In genomic region chr5:167861134-167861930, GRCh38 we compare ENCODE assay signal across 12 cellular contexts.
DNase-seq lines count a peak whose midpoint lies in the region; TF ChIP-seq lines count a peak whose summit lies in the region.
"Had no signal": no experiment of that assay in that cellular context is flagged by ENCODE, and none has a peak within 500 bp of the region (broad histone marks: within the 10 kb centered on the region; RNA-seq: fewer than 3 reads in every experiment).

No MANE protein-coding gene starts in this region.

- H3K9me3 ChIP-seq in neuronal stem cell (replicated peaks in 1 of 2; ENCODE audit: control insufficient read depth in 2 of 2, insufficient read depth in 1 of 2, low read depth in 1 of 2, low read length in 2 of 2) = no peaks in the 10 kb centered on the region
- no peaks in the 10 kb centered on the region for H3K9me3 ChIP-seq in effector memory CD4-positive, alpha-beta T cell (ENCODE audit: control insufficient read depth, low read length)
- H3K9me3 ChIP-seq: sigmoid colon had no signal

- no peak overlapping the region for H4K91ac ChIP-seq in neuronal stem cell (ENCODE audit: low read depth, low read length, poor library complexity)

- H3K4me2 ChIP-seq in neuronal stem cell (ENCODE audit: insufficient read depth, low read length, poor library complexity, severe bottlenecking) = no peak overlapping the region

- no peak overlapping the region for H3K18ac ChIP-seq in neuronal stem cell (ENCODE audit: low read length)

- no peak overlapping the region for H3K4ac ChIP-seq in neuronal stem cell (ENCODE audit: low read length)

- no peak overlapping the region for H2AK5ac ChIP-seq in neuronal stem cell (ENCODE audit: low read depth, low read length)

- WGBS in neuronal stem cell (ENCODE audit: extremely low coverage in 2 of 2, insufficient read length in 2 of 2, insufficient replicate concordance in 1 of 2), 2 donors = no CpG with 5 or more reads among the region's 15 CpGs

- no peak overlapping the region for H3K23ac ChIP-seq in neuronal stem cell (ENCODE audit: low read depth, low read length, poor library complexity)

- no peaks in the 10 kb centered on the region for H3K36me3 ChIP-seq in neuronal stem cell (replicated peaks in 1 of 2; ENCODE audit: control insufficient read depth in 2 of 2, insufficient read depth in 2 of 2, low read length in 2 of 2)
- H3K36me3 ChIP-seq in effector memory CD4-positive, alpha-beta T cell (ENCODE audit: control insufficient read depth, insufficient read depth, low read length) = no peaks in the 10 kb centered on the region
- H3K36me3 ChIP-seq: sigmoid colon had no signal

- H2AFZ ChIP-seq in neuronal stem cell (ENCODE audit: low read length) = no peak overlapping the region

- H2BK120ac ChIP-seq in neuronal stem cell (ENCODE audit: low read depth, low read length) = no peak overlapping the region

- no peak for TF ChIP-seq CTCF in choroid plexus epithelial cell (conservative IDR thresholded peaks at IDR 0.05; ENCODE audit: low read depth, low read length)

- no peak overlapping the region for H2BK15ac ChIP-seq in neuronal stem cell (ENCODE audit: low read length)

- H3K9ac ChIP-seq in neuronal stem cell (ENCODE audit: low read depth, low read length, poor library complexity) = no peak overlapping the region

- no peak overlapping the region for H3K27ac ChIP-seq in neuronal stem cell (replicated peaks; ENCODE audit: low read length)
- no peak overlapping the region for H3K27ac ChIP-seq in effector memory CD4-positive, alpha-beta T cell (ENCODE audit: insufficient read depth, low read length, poor library complexity, severe bottlenecking)

- no peaks in the 10 kb centered on the region for H3K27me3 ChIP-seq in neuronal stem cell (ENCODE audit: control insufficient read depth in 3 of 3, insufficient read depth in 3 of 3, low read depth in 1 of 3, low read length in 3 of 3)
- no peaks in the 10 kb centered on the region for H3K27me3 ChIP-seq in effector memory CD4-positive, alpha-beta T cell (replicated peaks; ENCODE audit: control insufficient read depth, insufficient read depth, low read length, poor library complexity, severe bottlenecking)
- H3K27me3 ChIP-seq: sigmoid colon had no signal

- H3K14ac ChIP-seq in neuronal stem cell (ENCODE audit: low read length) = no peak overlapping the region

- DNase-seq in NCI-H524 (lab: John Stamatoyannopoulos, UW) (peak; percentile 21 to 50), NCI-H524 treated with DMSO at 0.1 percent for 48 hours (lab: John Stamatoyannopoulos, UW) (no peak), NCI-H2227 (lab: John Stamatoyannopoulos, UW; ENCODE audit: unreplicated experiment) (peak; percentile 82), choroid plexus epithelial cell (ENCODE audit: low read depth) (peak; percentile 19), neuronal stem cell (ENCODE audit: low spot score) (peak; percentile 58), activated gamma-delta T cell treated with Interleukin-2 at 50 U/mL for 16 hours (no peak), COLO829 (ENCODE audit: low spot score) (no peak)
- no peak for DNase-seq in effector memory CD4-positive, alpha-beta T cell
- DNase-seq: 8988T, NCI-H187 treated with DMSO at 0.1 percent for 48 hours, sigmoid colon, T-helper 1 cell had no signal

- no peaks in the 10 kb centered on the region for H3K4me1 ChIP-seq in neuronal stem cell (ENCODE audit: control insufficient read depth in 2 of 2, insufficient read depth in 1 of 2, low read depth in 1 of 2, low read length in 2 of 2)
- no peaks in the 10 kb centered on the region for H3K4me1 ChIP-seq in effector memory CD4-positive, alpha-beta T cell (ENCODE audit: control insufficient read depth, insufficient read depth, low read length, poor library complexity, severe bottlenecking)

- H3K79me1 ChIP-seq in neuronal stem cell (ENCODE audit: low read depth, low read length) = no peaks in the 10 kb centered on the region

- H4K8ac ChIP-seq in neuronal stem cell (ENCODE audit: low read depth, low read length) = no peak overlapping the region

- H2BK5ac ChIP-seq in neuronal stem cell (ENCODE audit: low read length) = no peak overlapping the region

- H3K4me3 ChIP-seq in choroid plexus epithelial cell (ENCODE audit: low read depth, low read length) (no peak overlapping the region), neuronal stem cell (ENCODE audit: low read length in 2 of 2) (no peak overlapping the region)
- H3K4me3 ChIP-seq in effector memory CD4-positive, alpha-beta T cell (ENCODE audit: insufficient read depth, low read depth, low read length, poor library complexity, severe bottlenecking) = no peak overlapping the region
- H3K4me3 ChIP-seq: sigmoid colon had no signal

- H2BK12ac ChIP-seq in neuronal stem cell (ENCODE audit: low read length) = no peak overlapping the region

Comparison
In these comparisons a context has a peak if more than half of its experiments do, and no peak if none do; other contexts are left out.
1. DNase-seq: peak in NCI-H524 (2 of 2), NCI-H2227 (single experiment), choroid plexus epithelial cell (single experiment) and neuronal stem cell (single experiment); none in NCI-H524 treated with DMSO at 0.1 percent for 48 hours (single experiment), activated gamma-delta T cell treated with Interleukin-2 at 50 U/mL for 16 hours (single experiment), COLO829 (single experiment) and effector memory CD4-positive, alpha-beta T cell (0 of 3).